11 cellular contexts compared by ENCODE assay signal in the genomic region with DNA sequence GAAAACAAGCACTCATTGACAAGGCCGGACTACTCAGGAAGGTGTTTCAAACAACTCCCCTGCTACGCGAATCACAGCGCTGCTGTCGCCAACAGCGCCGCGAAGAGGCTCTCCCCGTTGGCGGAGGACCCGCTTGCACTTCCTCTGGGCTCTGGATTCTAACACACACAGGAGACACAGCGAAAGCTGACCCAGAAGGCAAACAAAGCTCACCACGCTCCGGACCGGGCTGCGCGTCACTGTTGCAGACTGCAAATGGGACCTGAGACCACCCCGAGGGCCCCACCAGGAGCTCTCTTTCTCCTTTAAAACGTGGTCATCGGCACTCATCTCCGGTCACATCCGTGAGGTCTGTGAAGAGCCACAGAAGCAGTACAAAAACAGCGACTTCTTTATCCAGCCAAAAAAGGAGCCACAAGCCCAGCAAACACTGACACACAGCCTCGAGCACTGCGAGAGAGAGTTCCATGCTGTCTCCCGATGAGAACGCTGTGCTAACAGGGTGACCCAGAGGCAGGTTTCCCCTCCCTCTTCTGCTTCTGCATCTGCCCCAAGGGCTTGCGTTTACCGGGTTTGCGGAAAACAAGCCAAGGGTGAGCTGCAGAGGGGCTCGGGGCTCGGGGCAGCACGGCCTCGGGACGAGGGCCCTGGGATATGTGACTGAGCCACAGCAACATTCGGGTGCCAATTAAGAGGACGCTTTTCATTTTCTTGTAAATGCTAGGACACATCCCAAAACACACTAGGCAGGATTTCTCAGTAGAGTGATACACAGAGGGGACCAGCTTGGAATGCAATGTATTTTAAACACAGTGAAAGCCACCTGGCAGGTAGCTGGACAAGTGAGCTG. TPM values are rescaled to one million over a fixed set of nuclear protein-coding genes. Genes with fewer than 3 reads are reported as not detected.
A peak's percentile ranks its signal among the peaks of the same experiment; 100 is the strongest.
DNase-seq lines count a peak whose midpoint lies in the region; ATAC-seq, FAIRE-seq and TF ChIP-seq lines count a peak whose summit lies in the region.
"Had no signal": no experiment of that assay in that cellular context is flagged by ENCODE, and none has a peak within 500 bp of the region (broad histone marks: within the 10 kb centered on the region; RNA-seq: fewer than 3 reads in every experiment).

No MANE protein-coding gene starts in this region.

- H3K9me3 Mint-ChIP-seq in stimulated activated naive B cell treated with anti-CD40 and anti-IgM and Interleukin-4, amounts not matched to agents 10 μg/mL and 1 μg/mL and 100 μg/mL, for 72 hours: peaks cover 2 to 3% of the 10 kb centered on the region in 2 donors
- no peaks in the 10 kb centered on the region for H3K9me3 Mint-ChIP-seq in activated CD4-positive, alpha-beta T cell treated with anti-CD3 and anti-CD28 coated beads for 36 hours (ENCODE audit: low read depth)
- H3K9me3 Mint-ChIP-seq in activated CD4-positive, alpha-beta T cell treated with anti-CD3 and anti-CD28 coated beads, Interleukin-2, amount 10 ng/mL, durations not matched to agents 24 days and 14 days: no peaks in the 10 kb centered on the region

- no peak overlapping the region for H4K5ac ChIP-seq in H1 (ENCODE audit: insufficient read length, low read depth, low read length)

- no peak overlapping the region for H2BK120ac ChIP-seq in H1 (replicated peaks; ENCODE audit: low read depth, low read length)

- no peak for TF ChIP-seq RAD21 in H1 (IDR thresholded peaks at IDR 0.05 in 1 of 2, conservative IDR thresholded peaks at IDR 0.05 in 1 of 2; ENCODE audit: low read depth in 2 of 2, low read length in 2 of 2)

- H3K79me1 ChIP-seq in H1 (ENCODE audit: low read depth, low read length): peaks cover 15% of the 10 kb centered on the region; the same call in 1 of the 2 replicates

- no peaks in the 10 kb centered on the region for H3K27me3 Mint-ChIP-seq in stimulated activated naive B cell treated with anti-CD40 and anti-IgM and Interleukin-4, amounts not matched to agents 10 μg/mL and 1 μg/mL and 100 μg/mL, for 72 hours
- H3K27me3 Mint-ChIP-seq in activated CD4-positive, alpha-beta T cell treated with anti-CD3 and anti-CD28 coated beads for 36 hours: no peaks in the 10 kb centered on the region
- no peaks in the 10 kb centered on the region for H3K27me3 Mint-ChIP-seq in activated CD4-positive, alpha-beta T cell treated with anti-CD3 and anti-CD28 coated beads, Interleukin-2, amount 10 ng/mL, durations not matched to agents 24 days and 14 days

- H3K4me1 ChIP-seq in H1 (replicated peaks in 1 of 4; ENCODE audit: control insufficient read depth in 3 of 4, insufficient read depth in 4 of 4, low read length in 3 of 4) (peaks cover 0 to 3% (median 1%) of the 10 kb centered on the region in 4 experiments; a peak in 1 of 7 replicates), mesodermal cell (ENCODE audit: control insufficient read depth, insufficient read depth, low read length, poor library complexity, severe bottlenecking) (no peaks in the 10 kb centered on the region)

- CTCF ChIA-PET in H1 (lab: Charles Lee; ENCODE audit: partially characterized antibody): interaction anchor here (0.5 to 5.2 kb wide), 9 partner anchors 10 to 315 kb away, joined by 3 to 27 read pairs (median 4); no protein-coding TSS in a partner anchor
- CTCF ChIA-PET in activated CD4-positive, alpha-beta T cell treated with anti-CD3 and anti-CD28 coated beads for 36 hours (lab: Charles Lee): interaction anchor here (0.7 kb wide), 1 partner anchor 69 kb away, joined by 4 read pairs; no protein-coding TSS in a partner anchor

- 91% methylated on average over 36 of the region's 37 CpGs; no CpG with 5 or more reads in 1 of the 2 experiments for WGBS in H1 (ENCODE audit: extremely low coverage in 1 of 2, insufficient coverage in 1 of 2, insufficient read length in 1 of 2, insufficient replicate concordance in 2 of 2, low coverage in 1 of 2, low lambda C conversion rate in 2 of 2, missing lambda C conversion rate in 1 of 2), 2 experiments
- WGBS in mesodermal cell (ENCODE audit: insufficient coverage in 2 of 2), 2 experiments: 93% methylated on average over 32 to 35 of the region's 37 CpGs

- no peak for DNase-seq in HL-60 (ENCODE audit: low read depth in 1 of 2, low spot score in 1 of 2)
- no peak for DNase-seq in H1 (ENCODE audit: low read depth in 1 of 2, low spot score in 2 of 2)
- DNase-seq in stimulated activated naive B cell treated with anti-CD40 and anti-IgM and Interleukin-4, amounts not matched to agents 10 μg/mL and 1 μg/mL and 100 μg/mL, for 72 hours: no peak
- DNase-seq in activated CD4-positive, alpha-beta T cell treated with anti-CD3 and anti-CD28 coated beads for 36 hours: no peak
- no peak for DNase-seq in DMS53 treated with DMSO at 0.1 percent for 48 hours (lab: John Stamatoyannopoulos, UW; ENCODE audit: unreplicated experiment)
- DNase-seq in activated CD4-positive, alpha-beta T cell treated with anti-CD3 and anti-CD28 coated beads, Interleukin-2, amount 10 ng/mL, durations not matched to agents 24 days and 14 days: no peak
- DNase-seq: GOT3 had no signal

- H4K8ac ChIP-seq in H1 (ENCODE audit: extremely low read depth, insufficient read depth, low read length): peak overlapping the region; percentile 29

- H3K9me3 ChIP-seq in H1 (ENCODE audit: insufficient read depth in 2 of 2, low read depth in 1 of 2, low read length in 1 of 2) (no peaks in the 10 kb centered on the region), mesodermal cell (ENCODE audit: control insufficient read depth, low read length) (no peaks in the 10 kb centered on the region)
- H3K9me3 ChIP-seq: adrenal gland had no signal

- H3K4me1 Mint-ChIP-seq in stimulated activated naive B cell treated with anti-CD40 and anti-IgM and Interleukin-4, amounts not matched to agents 10 μg/mL and 1 μg/mL and 100 μg/mL, for 72 hours: peaks cover 23 to 49% of the 10 kb centered on the region in 2 donors
- peaks cover 25% of the 10 kb centered on the region for H3K4me1 Mint-ChIP-seq in activated CD4-positive, alpha-beta T cell treated with anti-CD3 and anti-CD28 coated beads for 36 hours
- peaks cover 16% of the 10 kb centered on the region for H3K4me1 Mint-ChIP-seq in activated CD4-positive, alpha-beta T cell treated with anti-CD3 and anti-CD28 coated beads, Interleukin-2, amount 10 ng/mL, durations not matched to agents 24 days and 14 days

- H2AFZ ChIP-seq in H1 (ENCODE audit: low read length): no peak overlapping the region

- intact Hi-C loops in activated CD4-positive, alpha-beta T cell treated with anti-CD3 and anti-CD28 coated beads for 36 hours (cut with DNase I, micrococcal nuclease): no loop called here
- intact Hi-C loops in activated CD4-positive, alpha-beta T cell treated with anti-CD3 and anti-CD28 coated beads, Interleukin-2, amount 10 ng/mL, durations not matched to agents 24 days and 14 days (cut with micrococcal nuclease): no loop called here

- TF ChIP-seq EP300 in H1 (IDR thresholded peaks at IDR 0.05; ENCODE audit: borderline replicate concordance in 1 of 2, low read depth in 2 of 2, low read length in 2 of 2): no peak

- no peak overlapping the region for H2AK5ac ChIP-seq in H1 (ENCODE audit: low read depth, low read length)

- H3K9ac ChIP-seq in H1 (replicated peaks in 1 of 4; ENCODE audit: extremely low read depth in 1 of 4, low read depth in 3 of 4, low read length in 3 of 4): no peak overlapping the region

- H4K91ac ChIP-seq in H1 (replicated peaks; ENCODE audit: insufficient read length, low read length): no peak overlapping the region

- peak overlapping the region; percentile 49 for H3K27ac ChIP-seq in HL-60 (replicated peaks)
- no peak overlapping the region for H3K27ac ChIP-seq in H1 (ENCODE audit: low read depth, low read length)
- peak overlapping the region; percentile 23 for H3K27ac ChIP-seq in mesodermal cell (ENCODE audit: low read depth, low read length, severe bottlenecking)

- H3K4me3 ChIP-seq in HL-60 (replicated peaks; ENCODE audit: insufficient read depth, low read length): no peak overlapping the region
- no peak overlapping the region for H3K4me3 ChIP-seq in H1 (ENCODE audit: extremely low read depth in 1 of 4, insufficient read depth in 2 of 4, low read depth in 3 of 4, low read length in 4 of 4)
- no peak overlapping the region for H3K4me3 ChIP-seq in mesodermal cell (ENCODE audit: extremely low read depth, insufficient read depth, low read length, poor library complexity, severe bottlenecking)
- H3K4me3 ChIP-seq: adrenal gland had no signal

- TF ChIP-seq POLR2A in H1 (IDR thresholded peaks at IDR 0.05; ENCODE audit: control extremely low read depth in 1 of 2, low read depth in 2 of 2, low read length in 2 of 2): no peak

- no peak overlapping the region for H3K4me3 Mint-ChIP-seq in stimulated activated naive B cell treated with anti-CD40 and anti-IgM and Interleukin-4, amounts not matched to agents 10 μg/mL and 1 μg/mL and 100 μg/mL, for 72 hours
- H3K4me3 Mint-ChIP-seq in activated CD4-positive, alpha-beta T cell treated with anti-CD3 and anti-CD28 coated beads for 36 hours: no peak overlapping the region
- H3K4me3 Mint-ChIP-seq in activated CD4-positive, alpha-beta T cell treated with anti-CD3 and anti-CD28 coated beads, Interleukin-2, amount 10 ng/mL, durations not matched to agents 24 days and 14 days: no peak overlapping the region

- peaks cover 0 to 30% of the 10 kb centered on the region in 2 experiments; a peak in 2 of 4 replicates for H3K79me2 ChIP-seq in H1 (ENCODE audit: control insufficient read depth in 1 of 2, insufficient read depth in 2 of 2, low read length in 2 of 2)

- H3K36me3 ChIP-seq in H1 (ENCODE audit: control insufficient read depth in 2 of 4, insufficient read depth in 4 of 4, low read length in 3 of 4) (peaks cover 7 to 24% (median 16%) of the 10 kb centered on the region in 4 experiments), mesodermal cell (ENCODE audit: control insufficient read depth, insufficient read depth, low read length) (peaks cover 73% of the 10 kb centered on the region)

- H3K23ac ChIP-seq in H1 (ENCODE audit: insufficient read length): no peak overlapping the region

- H3K14ac ChIP-seq in H1 (ENCODE audit: insufficient read length): no peak overlapping the region

- H3K18ac ChIP-seq in H1 (ENCODE audit: extremely low read depth, low read length): no peak overlapping the region

- ATAC-seq in stimulated activated naive B cell treated with anti-CD40 and anti-IgM and Interleukin-4, amounts not matched to agents 10 μg/mL and 1 μg/mL and 100 μg/mL, for 72 hours (replicated peaks): no peak
- no peak for ATAC-seq in activated CD4-positive, alpha-beta T cell treated with anti-CD3 and anti-CD28 coated beads for 36 hours
- no peak for ATAC-seq in HG03521 (IDR thresholded peaks at IDR 0.05; ENCODE audit: unreplicated experiment)
- ATAC-seq: Panc1 had no signal

- no peak for TF ChIP-seq CTCF in HL-60 (IDR thresholded peaks at IDR 0.05; ENCODE audit: insufficient read depth, low read length)
- TF ChIP-seq CTCF in H1 (IDR thresholded peaks at IDR 0.05; ENCODE audit: control extremely low read depth in 1 of 3, insufficient read depth in 1 of 3, low read depth in 1 of 3, low read length in 3 of 3): no peak

- POLR2A ChIA-PET in H1 (lab: Charles Lee; ENCODE audit: partially characterized antibody): interaction anchor here (1.0 to 1.8 kb wide), 2 partner anchors 10 to 173 kb away, joined by 3 to 4 read pairs; no protein-coding TSS in a partner anchor
- POLR2A ChIA-PET in activated CD4-positive, alpha-beta T cell treated with anti-CD3 and anti-CD28 coated beads for 36 hours (lab: Charles Lee): no interaction called here

- H3K4ac ChIP-seq in H1 (replicated peaks; ENCODE audit: insufficient read length, low read depth, low read length): no peak overlapping the region

- peaks cover 3 to 15% of the 10 kb centered on the region in 2 experiments for H4K20me1 ChIP-seq in H1 (replicated peaks in 1 of 2; ENCODE audit: control insufficient read depth in 1 of 2, insufficient read depth in 2 of 2, low read length in 2 of 2)

- no peak overlapping the region for H2BK20ac ChIP-seq in H1 (ENCODE audit: low read length)

- no peak overlapping the region for H2BK12ac ChIP-seq in H1 (ENCODE audit: low read depth, low read length)

- H3K27me3 ChIP-seq in HL-60 (ENCODE audit: insufficient read depth, poor library complexity, severe bottlenecking): no peaks in the 10 kb centered on the region
- H3K27me3 ChIP-seq in H1 (replicated peaks in 1 of 4; ENCODE audit: control insufficient read depth in 3 of 4, extremely low read depth in 1 of 4, insufficient read depth in 3 of 4, low read length in 3 of 4): no peaks in the 10 kb centered on the region
- H3K27me3 ChIP-seq: adrenal gland had no signal

- peaks cover 64 to 79% of the 10 kb centered on the region in 2 donors for H3K36me3 Mint-ChIP-seq in stimulated activated naive B cell treated with anti-CD40 and anti-IgM and Interleukin-4, amounts not matched to agents 10 μg/mL and 1 μg/mL and 100 μg/mL, for 72 hours
- peaks cover 12% of the 10 kb centered on the region for H3K36me3 Mint-ChIP-seq in activated CD4-positive, alpha-beta T cell treated with anti-CD3 and anti-CD28 coated beads for 36 hours (ENCODE audit: low read depth)
- H3K36me3 Mint-ChIP-seq in activated CD4-positive, alpha-beta T cell treated with anti-CD3 and anti-CD28 coated beads, Interleukin-2, amount 10 ng/mL, durations not matched to agents 24 days and 14 days (ENCODE audit: low read depth): peaks cover 9% of the 10 kb centered on the region

- H3K56ac ChIP-seq in H1 (replicated peaks; ENCODE audit: insufficient read length, low read depth, low read length): no peak overlapping the region

- H2BK15ac ChIP-seq in H1 (ENCODE audit: low read length): no peak overlapping the region

- no peaks in the 10 kb centered on the region for H3K23me2 ChIP-seq in H1 (ENCODE audit: low read depth, low read length)

- H2BK5ac ChIP-seq in H1 (ENCODE audit: low read depth, low read length): no peak overlapping the region

- no peak overlapping the region for H3K4me2 ChIP-seq in H1 (ENCODE audit: insufficient read depth in 1 of 2, low read depth in 2 of 2, low read length in 2 of 2)

- FAIRE-seq in H1 (lab: Jason Lieb, UNC): no peak

- H3K27ac Mint-ChIP-seq in stimulated activated naive B cell treated with anti-CD40 and anti-IgM and Interleukin-4, amounts not matched to agents 10 μg/mL and 1 μg/mL and 100 μg/mL, for 72 hours: peak overlapping the region; percentile 51
- no peak overlapping the region for H3K27ac Mint-ChIP-seq in activated CD4-positive, alpha-beta T cell treated with anti-CD3 and anti-CD28 coated beads for 36 hours
- H3K27ac Mint-ChIP-seq in activated CD4-positive, alpha-beta T cell treated with anti-CD3 and anti-CD28 coated beads, Interleukin-2, amount 10 ng/mL, durations not matched to agents 24 days and 14 days: no peak overlapping the region

RNA-seq across cellular contexts. Expression of gene AMZ1, which starts 41.3 kb away (rescaled TPM):
- 0.82 and 1.4 TPM in 2 replicates for total RNA-seq in H1 (2021; fragmentation: NEBNext Ultra II Directional; extraction: Animal tissue kit (Norgen Biotek cat#: 25700))
- 0.59 and 1.1 TPM in 2 replicates for polyA plus RNA-seq in H1 (2011; rRNA removed)
- 0.58 TPM for polyA plus RNA-seq in H1 (2011; cell fraction: cytosol; rRNA removed)
- 1.2 TPM for polyA plus RNA-seq in H1 (2011; cell fraction: nucleus; rRNA removed)
- polyA plus RNA-seq in H1 (2012, experiment 1 of 2): 0.33 to 1.3 TPM (median 0.91 TPM) in 4 replicates
- polyA plus RNA-seq in H1 (2012, experiment 2 of 2): 0.16 TPM
- 0.65 TPM for polyA plus RNA-seq in H1 (2013, experiment 1 of 2)
- 0.63 TPM for polyA plus RNA-seq in H1 (2013, experiment 2 of 2)
- 0.82 and 0.90 TPM in 2 replicates for polyA minus RNA-seq in H1 (2011; rRNA and poly(A)+ RNA removed)
- polyA minus RNA-seq in H1 (2011; cell fraction: cytosol; rRNA and poly(A)+ RNA removed): 2.0 TPM
- 2.9 TPM for polyA minus RNA-seq in H1 (2011; cell fraction: nucleus; rRNA and poly(A)+ RNA removed)
- polyA plus RNA-seq in mesodermal cell (2013, experiment 1 of 2): 0.22 TPM
- not detected for polyA plus RNA-seq in mesodermal cell (2013, experiment 2 of 2)
- under 1 TPM; 0.14 TPM for total RNA-seq in activated CD4-positive, alpha-beta T cell treated with anti-CD3 and anti-CD28 coated beads for 36 hours
- total RNA-seq in activated CD4-positive, alpha-beta T cell treated with anti-CD3 and anti-CD28 coated beads, Interleukin-2, amount 10 ng/mL, durations not matched to agents 24 days and 14 days: not detected in 2 replicates
